24 cellular contexts compared by ENCODE assay signal in the genomic region with DNA sequence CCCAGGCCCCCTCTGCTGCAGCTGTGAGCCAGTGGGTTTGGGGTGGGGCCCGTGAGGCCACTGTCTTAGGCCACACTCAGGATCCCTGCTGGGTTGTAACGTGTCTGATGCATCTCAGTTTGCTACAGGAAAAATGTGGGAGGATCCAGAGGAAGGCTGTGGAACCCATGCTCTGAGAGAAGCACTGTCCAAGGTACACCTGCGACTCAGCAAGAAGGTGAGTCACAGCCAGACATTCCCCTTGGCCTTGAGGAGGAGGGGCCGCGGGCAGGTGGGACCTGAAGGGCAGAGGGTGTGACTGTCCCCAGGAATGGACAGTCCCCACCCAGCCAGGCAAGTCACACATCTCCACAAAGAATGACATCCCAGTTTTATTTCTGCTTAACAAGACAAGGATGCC. TPM values are rescaled to one million over a fixed set of nuclear protein-coding genes. Genes with fewer than 3 reads are reported as not detected.
A peak's percentile ranks its signal among the peaks of the same experiment; 100 is the strongest.
DNase-seq lines count a peak whose midpoint lies in the region; ATAC-seq and TF ChIP-seq lines count a peak whose summit lies in the region.
"Had no signal": no experiment of that assay in that cellular context is flagged by ENCODE, and none has a peak within 500 bp of the region (broad histone marks: within the 10 kb centered on the region; RNA-seq: fewer than 3 reads in every experiment).

No MANE protein-coding gene starts in this region.

- H3K27ac ChIP-seq in H9 (ENCODE audit: insufficient read length, low read depth, low read length) (no peak overlapping the region), PC-3 (ENCODE audit: low read length) (no peak overlapping the region), foreskin keratinocyte (no peak overlapping the region), mesendoderm (ENCODE audit: low read depth, low read length) (no peak overlapping the region), prostate gland (no peak overlapping the region), RWPE1 (no peak overlapping the region)
- H3K27ac ChIP-seq: HL-60, PC-9, SJCRH30 had no signal

- BruUV-seq in PC-3 (replicated peaks; lab: Mats Ljungman, UMichigan), result no TSS peak

- H3K36me3 ChIP-seq in PC-3 (ENCODE audit: low read depth, low read length) (no peaks in the 10 kb centered on the region), mesendoderm (ENCODE audit: control insufficient read depth, insufficient read depth, low read length) (no peaks in the 10 kb centered on the region), prostate gland (no peaks in the 10 kb centered on the region)
- H3K36me3 ChIP-seq: HAP-1, MG63, SJCRH30 had no signal

- no peak overlapping the region for H3K4me2 ChIP-seq in H9 (ENCODE audit: insufficient read depth, insufficient read length, low read length)
- H3K4me2 ChIP-seq in PC-3 (ENCODE audit: low read length), result no peak overlapping the region
- no peak overlapping the region for H3K4me2 ChIP-seq in mesendoderm (ENCODE audit: low read length)
- H3K4me2 ChIP-seq: PC-9 had no signal

- no peaks in the 10 kb centered on the region for H3K23me2 ChIP-seq in H9 (ENCODE audit: insufficient read length, low read depth, low read length, poor library complexity, severe bottlenecking)

- no peak overlapping the region for H2AFZ ChIP-seq in H9 (ENCODE audit: low read length)
- no peak overlapping the region for H2AFZ ChIP-seq in PC-3 (ENCODE audit: low read length)
- H2AFZ ChIP-seq: PC-9 had no signal

- H3K9me3 Mint-ChIP-seq in H9, result no peaks in the 10 kb centered on the region

- WGBS in H9 (ENCODE audit: extremely low coverage, insufficient read length, low lambda C conversion rate), result no CpG with 5 or more reads among the region's 5 CpGs
- WGBS in mesendoderm (ENCODE audit: extremely low coverage, insufficient coverage, low lambda C conversion rate), result no CpG with 5 or more reads among the region's 5 CpGs
- 61% methylated on average over 5 of the region's 5 CpGs for WGBS in prostate gland

- H4K5ac ChIP-seq in H9 (ENCODE audit: insufficient read length, low read depth, low read length) (no peak overlapping the region), mesendoderm (ENCODE audit: low read length) (no peak overlapping the region)

- H3K9me3 ChIP-seq in H9 (ENCODE audit: control insufficient read depth, low read depth, low read length), result no peaks in the 10 kb centered on the region
- no peaks in the 10 kb centered on the region for H3K9me3 ChIP-seq in PC-3 (ENCODE audit: low read length)
- no peaks in the 10 kb centered on the region for H3K9me3 ChIP-seq in prostate gland
- H3K9me3 ChIP-seq: HAP-1, MG63, SJCRH30 had no signal

- H3K18ac ChIP-seq in H9 (ENCODE audit: insufficient read length, low read depth, low read length) (no peak overlapping the region), mesendoderm (ENCODE audit: low read length) (no peak overlapping the region)

- H3K4me3 Mint-ChIP-seq in H9, result no peak overlapping the region
- H3K4me3 Mint-ChIP-seq: CD4-positive, CD25-positive, alpha-beta regulatory T cell had no signal

- no peaks in the 10 kb centered on the region for H3K79me1 ChIP-seq in H9 (ENCODE audit: insufficient read depth, low read depth, low read length, poor library complexity, severe bottlenecking)
- H3K79me1 ChIP-seq in mesendoderm (ENCODE audit: low read length), result no peaks in the 10 kb centered on the region

- TF ChIP-seq POLR2A in prostate gland (IDR thresholded peaks at IDR 0.05), result no peak

- no peak overlapping the region for H3T11ph ChIP-seq in H9 (ENCODE audit: low read length)

- no peak for ATAC-seq in PC-3
- ATAC-seq in foreskin keratinocyte, result peak; percentile 59

- H3K4me1 ChIP-seq in H9 (ENCODE audit: insufficient read depth, low read length), result no peaks in the 10 kb centered on the region
- H3K4me1 ChIP-seq in PC-3 (ENCODE audit: insufficient read depth, low read length), result no peaks in the 10 kb centered on the region
- H3K4me1 ChIP-seq in foreskin keratinocyte, result no peaks in the 10 kb centered on the region
- H3K4me1 ChIP-seq in mesendoderm (ENCODE audit: control insufficient read depth, low read depth, low read length), result no peaks in the 10 kb centered on the region
- H3K4me1 ChIP-seq in prostate gland (replicated peaks), result no peaks in the 10 kb centered on the region
- H3K4me1 ChIP-seq: HAP-1, SJCRH30 had no signal

- H3K56ac ChIP-seq in H9 (ENCODE audit: insufficient read length, low read depth, low read length) (no peak overlapping the region), mesendoderm (ENCODE audit: low read length) (no peak overlapping the region)

- no peak overlapping the region for H3K14ac ChIP-seq in H9 (ENCODE audit: insufficient read depth, low read length)

- H2BK20ac ChIP-seq in H9 (ENCODE audit: low read depth, low read length, poor library complexity, severe bottlenecking), result no peak overlapping the region

- H4K91ac ChIP-seq in H9 (ENCODE audit: insufficient read length, low read depth, low read length), result no peak overlapping the region

- H2BK12ac ChIP-seq in H9 (ENCODE audit: insufficient read length, low read depth, low read length), result no peak overlapping the region

- intact Hi-C loops in PC-3 (cut with micrococcal nuclease), result no loop called here
- intact Hi-C loops in prostate gland (cut with DNase I), result no loop called here

- POLR2A ChIA-PET in PC-3 (lab: Charles Lee; ENCODE audit: unreplicated experiment), result no interaction called here
- POLR2A ChIA-PET in RWPE1 (lab: Yijun Ruan, JAX; ENCODE audit: low non-redundant PET), result no interaction called here

- H3K4ac ChIP-seq in H9 (ENCODE audit: low read depth, low read length) (no peak overlapping the region), mesendoderm (ENCODE audit: low read depth, low read length) (no peak overlapping the region)

- no peak overlapping the region; a peak in 1 of 7 replicates for H3K27ac Mint-ChIP-seq in H9
- H3K27ac Mint-ChIP-seq: CD4-positive, CD25-positive, alpha-beta regulatory T cell had no signal

- H3K79me2 ChIP-seq in H9 (ENCODE audit: insufficient read depth, low read length) (no peaks in the 10 kb centered on the region), PC-3 (ENCODE audit: low read length) (no peaks in the 10 kb centered on the region), mesendoderm (ENCODE audit: control insufficient read depth, insufficient read depth, low read length) (no peaks in the 10 kb centered on the region)

- H3K4me3 ChIP-seq in PC-3 (ENCODE audit: low read length) (no peak overlapping the region), mesendoderm (ENCODE audit: low read length) (no peak overlapping the region), prostate gland (no peak overlapping the region)
- H3K4me3 ChIP-seq: HAP-1, MG63, PC-9, SJCRH30 had no signal

- H3K36me3 Mint-ChIP-seq in H9 (ENCODE audit: insufficient read depth in 1 of 3, low read depth in 3 of 3), result no peaks in the 10 kb centered on the region
- H3K36me3 Mint-ChIP-seq: CD4-positive, CD25-positive, alpha-beta regulatory T cell had no signal

- H3K27me3 Mint-ChIP-seq in H9 (ENCODE audit: low read depth), result no peaks in the 10 kb centered on the region; the same call in none of the 2 replicates
- H3K27me3 Mint-ChIP-seq: CD4-positive, CD25-positive, alpha-beta regulatory T cell had no signal

- no peak overlapping the region for H2BK5ac ChIP-seq in H9 (ENCODE audit: insufficient read length, low read length)
- no peak overlapping the region for H2BK5ac ChIP-seq in mesendoderm (ENCODE audit: low read length)

- peak; percentile 45 for DNase-seq in H9
- DNase-seq in PC-3, result peak; percentile 10
- DNase-seq in foreskin keratinocyte, result peak in 1 of 2 donors; percentile 42
- DNase-seq in mesendoderm, result peak; percentile 44
- DNase-seq in C1 segment of cervical spinal cord (lab: John Stamatoyannopoulos, UW), result no peak
- no peak for DNase-seq in prostate gland (ENCODE audit: low spot score)
- DNase-seq in NK-92 (lab: John Stamatoyannopoulos, UW; ENCODE audit: unreplicated experiment), result no peak
- no peak for DNase-seq in RWPE1 (ENCODE audit: low spot score)
- DNase-seq: AML-193; CD4-positive, CD25-positive, alpha-beta regulatory T cell; DMS153; IMR-90; Karpas-422; MG63; NCI-H1048; NCI-H1436 treated with DMSO at 0.1 percent for 48 hours; NCI-H2029; NCI-H345; NCI-H524 treated with DMSO at 0.1 percent for 48 hours; PC-9; SJCRH30 had no signal

- H2BK15ac ChIP-seq in H9 (ENCODE audit: low read depth, low read length), result no peak overlapping the region
- H2BK15ac ChIP-seq in mesendoderm (replicated peaks; ENCODE audit: low read depth), result no peak overlapping the region

- no peaks in the 10 kb centered on the region for H3K27me3 ChIP-seq in H9 (ENCODE audit: insufficient read depth, low read length)
- H3K27me3 ChIP-seq in PC-3 (ENCODE audit: low read length), result peaks cover 48% of the 10 kb centered on the region
- peaks cover 10% of the 10 kb centered on the region for H3K27me3 ChIP-seq in foreskin keratinocyte
- no peaks in the 10 kb centered on the region for H3K27me3 ChIP-seq in mesendoderm (ENCODE audit: insufficient read depth, low read length, poor library complexity)
- H3K27me3 ChIP-seq in prostate gland (replicated peaks; ENCODE audit: insufficient read depth), result no peaks in the 10 kb centered on the region

- H2BK120ac ChIP-seq in H9 (ENCODE audit: low read depth, low read length, poor library complexity, severe bottlenecking), result no peak overlapping the region
- H2BK120ac ChIP-seq in mesendoderm (ENCODE audit: low read depth, low read length), result no peak overlapping the region

- TF ChIP-seq CTCF in H9 (conservative IDR thresholded peaks at IDR 0.05), result no peak
- no peak for TF ChIP-seq CTCF in PC-3 (conservative IDR thresholded peaks at IDR 0.05; ENCODE audit: low read depth, low read length)
- TF ChIP-seq CTCF in foreskin keratinocyte (conservative IDR thresholded peaks at IDR 0.05), result no peak
- TF ChIP-seq CTCF in prostate gland (IDR thresholded peaks at IDR 0.05), result no peak
- no peak for TF ChIP-seq CTCF in RWPE1 (conservative IDR thresholded peaks at IDR 0.05; ENCODE audit: low read depth)

- H4K8ac ChIP-seq in H9 (replicated peaks; ENCODE audit: insufficient read length, low read depth, low read length) (no peak overlapping the region), mesendoderm (ENCODE audit: low read depth, low read length) (no peak overlapping the region)

- H4K20me1 ChIP-seq in H9 (ENCODE audit: control insufficient read depth, insufficient read depth, insufficient read length) (no peaks in the 10 kb centered on the region), PC-3 (ENCODE audit: low read length) (no peaks in the 10 kb centered on the region)

- peaks cover 2 to 4% of the 10 kb centered on the region in 2 experiments; a peak in 3 of 4 replicates for H3K4me1 Mint-ChIP-seq in H9
- H3K4me1 Mint-ChIP-seq: CD4-positive, CD25-positive, alpha-beta regulatory T cell had no signal

- H3K9me2 ChIP-seq in PC-3 (replicated peaks; ENCODE audit: low read length), result no peaks in the 10 kb centered on the region

- H3K9ac ChIP-seq in H9 (ENCODE audit: extremely low read depth, insufficient read length, low read length) (no peak overlapping the region), PC-3 (ENCODE audit: low read length) (no peak overlapping the region), mesendoderm (ENCODE audit: low read length) (no peak overlapping the region)

- no peak overlapping the region for H3K23ac ChIP-seq in H9 (ENCODE audit: insufficient read length, low read depth, low read length)
- H3K23ac ChIP-seq in mesendoderm (ENCODE audit: low read length), result no peak overlapping the region

- no peaks in the 10 kb centered on the region for H3F3A ChIP-seq in PC-3 (ENCODE audit: low read length, unreplicated experiment)

- CTCF ChIA-PET in PC-3 (lab: Charles Lee), result no interaction called here
- CTCF ChIA-PET in RWPE1 (lab: Yijun Ruan, JAX), result no interaction called here

- H2AK5ac ChIP-seq in H9 (ENCODE audit: insufficient read length, low read length), result no peak overlapping the region
- no peak overlapping the region for H2AK5ac ChIP-seq in mesendoderm (ENCODE audit: low read length)

RNA-seq across cellular contexts. Expression of a gene that starts 27.8 kb away (rescaled TPM):
- total RNA-seq in H9 (2021), result not detected in 2 replicates
- total RNA-seq in PC-3 (2014; rRNA removed), result not detected in 2 replicates
- total RNA-seq in foreskin keratinocyte, result not detected in 2 replicates
- polyA plus RNA-seq in foreskin keratinocyte, result not detected in 2 replicates
- polyA plus RNA-seq in mesendoderm (2013, experiment 1 of 2), result not detected
- not detected for polyA plus RNA-seq in mesendoderm (2013, experiment 2 of 2)
- under 1 TPM in 1 of 2 donors, not detected in 1; 0.57 TPM for total RNA-seq in prostate gland
- total RNA-seq: CD4-positive, CD25-positive, alpha-beta regulatory T cell; HT1080; IMR-90; PC-9; SJCRH30 had no signal
- polyA plus RNA-seq: CD4-positive, CD25-positive, alpha-beta regulatory T cell; IMR-90 had no signal

Comparison
In these comparisons a context has a peak if more than half of its experiments do, and no peak if none do; other contexts are left out.
1. DNase-seq: peak in H9 (single experiment), PC-3 (single experiment) and mesendoderm (single experiment); none in C1 segment of cervical spinal cord (0 of 14), prostate gland (single experiment), NK-92 (single experiment) and RWPE1 (single experiment).